In the genomic region with DNA sequence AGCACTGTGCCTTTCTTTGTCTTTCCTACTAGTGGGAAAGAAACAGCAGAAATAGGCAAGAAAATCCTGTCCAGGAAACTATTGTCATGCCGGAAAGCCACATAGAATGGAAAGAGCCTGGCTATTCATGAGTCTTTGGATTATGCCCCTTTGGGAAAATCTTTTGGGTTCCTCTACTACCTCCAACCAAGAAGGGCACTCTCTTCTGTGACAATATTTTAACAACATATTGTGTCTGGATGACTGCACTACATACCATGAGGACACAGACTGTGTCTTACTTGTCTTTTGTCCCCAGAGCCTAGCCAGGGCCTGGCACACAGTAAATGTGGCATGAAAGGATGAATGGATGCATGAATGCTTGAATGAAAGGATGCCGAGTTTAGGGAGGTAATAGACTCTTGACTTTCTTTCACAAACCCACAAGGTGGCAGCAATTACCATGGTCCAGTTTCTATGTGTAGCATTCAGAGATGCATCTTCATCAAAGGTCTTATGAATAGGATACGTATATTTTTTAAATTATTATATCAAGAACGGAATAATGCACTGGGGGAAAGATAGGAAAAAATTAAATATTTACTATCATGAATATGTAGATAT, we compare ENCODE assay signal across 8 cellular contexts. TPM values are rescaled to one million over a fixed set of nuclear protein-coding genes. Genes with fewer than 3 reads are reported as not detected.
DNase-seq lines count a peak whose midpoint lies in the region; ATAC-seq, FAIRE-seq and TF ChIP-seq lines count a peak whose summit lies in the region.

No MANE protein-coding gene starts in this region.

- TF ChIP-seq CTCF in PC-3 (conservative IDR thresholded peaks at IDR 0.05; ENCODE audit: low read depth, low read length) (peak; percentile 70), bronchial epithelial cell (IDR thresholded peaks at IDR 0.05; ENCODE audit: insufficient read depth, low read length, severe bottlenecking) (peak; percentile 49), tibial artery (IDR thresholded peaks at IDR 0.05) (peak; percentile 69 to 71)

- no peaks in the 10 kb centered on the region for H3F3A ChIP-seq in PC-3 (ENCODE audit: low read length, unreplicated experiment)

- no peaks in the 10 kb centered on the region for H3K9me3 ChIP-seq in PC-3 (ENCODE audit: low read length)
- H3K9me3 ChIP-seq in tibial artery, result no peaks in the 10 kb centered on the region

- H2AFZ ChIP-seq in PC-3 (ENCODE audit: low read length), result no peak overlapping the region

- no peak overlapping the region for H3K4me2 ChIP-seq in PC-3 (ENCODE audit: low read length)

- no peaks in the 10 kb centered on the region for H3K79me2 ChIP-seq in PC-3 (ENCODE audit: low read length)

- no peaks in the 10 kb centered on the region for H4K20me1 ChIP-seq in PC-3 (ENCODE audit: low read length)

- ATAC-seq in GM19035 (IDR thresholded peaks at IDR 0.05; ENCODE audit: unreplicated experiment) (peak; percentile 70), PC-3 (peak; percentile 93), left lobe of liver (peak; percentile 95), GM21423 (IDR thresholded peaks at IDR 0.05; ENCODE audit: unreplicated experiment) (no peak)

- H3K36me3 ChIP-seq in PC-3 (ENCODE audit: low read depth, low read length) (no peaks in the 10 kb centered on the region), bronchial epithelial cell (ENCODE audit: control insufficient read depth, insufficient read depth, low read length) (no peaks in the 10 kb centered on the region), tibial artery (no peaks in the 10 kb centered on the region)

- POLR2A ChIA-PET in PC-3 (lab: Charles Lee; ENCODE audit: unreplicated experiment), result no interaction called here

- H3K27ac ChIP-seq in PC-3 (ENCODE audit: low read length) (no peak overlapping the region), tibial artery (no peak overlapping the region)

- DNase-seq in COLO668 (lab: John Stamatoyannopoulos, UW; ENCODE audit: unreplicated experiment), result peak; percentile 23
- DNase-seq in LHCN-M2 (ENCODE audit: low read depth), result peak; percentile 29
- peak; percentile 73 for DNase-seq in PC-3
- DNase-seq in bronchial epithelial cell (ENCODE audit: low read depth), result peak; percentile 58
- no peak for DNase-seq in left lobe of liver (ENCODE audit: low spot score)
- no peak for DNase-seq in tibial artery

- H3K9me2 ChIP-seq in PC-3 (replicated peaks; ENCODE audit: low read length), result no peaks in the 10 kb centered on the region

- CTCF ChIA-PET in PC-3 (lab: Charles Lee), result no interaction called here

- H3K4me1 ChIP-seq in PC-3 (ENCODE audit: insufficient read depth, low read length) (no peaks in the 10 kb centered on the region), tibial artery (peaks cover 0 to 5% (median 0%) of the 10 kb centered on the region in 4 donors)

- intact Hi-C loops in PC-3 (cut with micrococcal nuclease) (loop anchor here (1.0 to 10.0 kb wide), 8 partner anchors 50 to 717 kb away; a partner anchor contains a TSS), tibial artery (cut with DNase I; ENCODE audit: low total_unique reads) (loop anchor here (2.0 kb wide), 1 partner anchor 236 kb away; no protein-coding TSS in a partner anchor)

- no peaks in the 10 kb centered on the region for H3K27me3 ChIP-seq in PC-3 (ENCODE audit: low read length)
- no peaks in the 10 kb centered on the region for H3K27me3 ChIP-seq in bronchial epithelial cell (ENCODE audit: control insufficient read depth, insufficient read depth, low read length)
- H3K27me3 ChIP-seq in tibial artery, result peaks cover 0 to 3% of the 10 kb centered on the region in 2 donors

- no peak overlapping the region for H3K9ac ChIP-seq in PC-3 (ENCODE audit: low read length)

- H3K4me3 ChIP-seq in PC-3 (ENCODE audit: low read length) (no peak overlapping the region), bronchial epithelial cell (ENCODE audit: low read depth, low read length) (no peak overlapping the region), tibial artery (no peak overlapping the region)

- FAIRE-seq in bronchial epithelial cell (lab: Jason Lieb, UNC), result peak; percentile 62

- no TSS peak for BruUV-seq in PC-3 (replicated peaks; lab: Mats Ljungman, UMichigan)

RNA-seq across cellular contexts. Expression of a gene that starts 30.3 kb away (rescaled TPM):
- not detected in 2 replicates for total RNA-seq in LHCN-M2 (2014; rRNA removed)
- not detected for polyA plus RNA-seq in LHCN-M2 (2012)
- total RNA-seq in PC-3 (2014; rRNA removed), result 3.9 and 4.2 TPM in 2 replicates
- total RNA-seq in bronchial epithelial cell, result 0.13 and 0.26 TPM in 2 replicates
- total RNA-seq in left lobe of liver, result not detected

RNA-seq across cellular contexts. Expression of a gene that starts 48.7 kb away (rescaled TPM):
- 0.19 and 0.52 TPM in 2 replicates for total RNA-seq in LHCN-M2 (2014; rRNA removed)
- polyA plus RNA-seq in LHCN-M2 (2012), result 0.07 TPM
- 2.4 and 7.0 TPM in 2 replicates for total RNA-seq in PC-3 (2014; rRNA removed)
- 3.2 and 7.3 TPM in 2 replicates for total RNA-seq in bronchial epithelial cell
- total RNA-seq in left lobe of liver, result 26.4 TPM

Comparison
In these comparisons a context has a peak if more than half of its experiments do, and no peak if none do; other contexts are left out.
1. DNase-seq: peak in COLO668 (single experiment), LHCN-M2 (single experiment), PC-3 (single experiment) and bronchial epithelial cell (single experiment); none in left lobe of liver (single experiment) and tibial artery (0 of 2).
2. Peak in every context shown above with its lines, with median percentiles within 50 percentile points of each other: CTCF ChIP-seq.